ENCODE assay signal across 14 cellular contexts in genomic region chr11:26079966-26080365, GRCh38.
"Had no signal": no experiment of that assay in that cellular context is flagged by ENCODE, and none has a peak within 500 bp of the region (broad histone marks: within the 10 kb centered on the region; RNA-seq: fewer than 3 reads in every experiment).

No MANE protein-coding gene starts in this region.

- H3K4me3 Mint-ChIP-seq: endodermal cell; naive thymus-derived CD4-positive, alpha-beta T cell; stimulated activated naive B cell treated with anti-CD40 and anti-IgM and Interleukin-4, amounts not matched to agents 10 μg/mL and 1 μg/mL and 100 μg/mL, for 72 hours had no signal

- H3K4me1 ChIP-seq: ascending aorta, left ventricle myocardium inferior, parathyroid adenoma, tibial artery had no signal

- H3K27ac ChIP-seq: ascending aorta, left ventricle myocardium inferior, parathyroid adenoma, tibial artery had no signal

- H3K36me3 Mint-ChIP-seq: naive thymus-derived CD4-positive, alpha-beta T cell had no signal

- H3K36me3 ChIP-seq: ascending aorta, left ventricle myocardium inferior, tibial artery had no signal

- H3K4me1 Mint-ChIP-seq: naive thymus-derived CD4-positive, alpha-beta T cell; stimulated activated naive B cell treated with anti-CD40 and anti-IgM and Interleukin-4, amounts not matched to agents 10 μg/mL and 1 μg/mL and 100 μg/mL, for 72 hours had no signal

- DNase-seq: activated CD4-positive, CD25-positive, alpha-beta regulatory T cell treated with anti-CD3 and anti-CD28 coated beads, Interleukin-2, amount 50 U/mL, for 72 hours; activated naive CD4-positive, alpha-beta T cell; activated T-cell treated with anti-CD3 and anti-CD28 coated beads for 4 hours; erythroblast; left ventricle myocardium inferior; mucosa of descending colon; naive thymus-derived CD4-positive, alpha-beta T cell; stimulated activated CD4-positive, alpha-beta T cell treated with anti-CD3 and anti-CD28 coated beads, Interleukin-4, amount 100 ng/mL, for 1 hour; stimulated activated naive B cell treated with anti-CD40 and anti-IgM and Interleukin-4, amounts not matched to agents 10 μg/mL and 1 μg/mL and 100 μg/mL, for 72 hours; T1000; tibial artery had no signal

- H3K9me3 ChIP-seq: ascending aorta, left ventricle myocardium inferior, mucosa of descending colon, tibial artery had no signal

- H3K27me3 Mint-ChIP-seq: naive thymus-derived CD4-positive, alpha-beta T cell; stimulated activated naive B cell treated with anti-CD40 and anti-IgM and Interleukin-4, amounts not matched to agents 10 μg/mL and 1 μg/mL and 100 μg/mL, for 72 hours had no signal

- H3K27ac Mint-ChIP-seq: endodermal cell; naive thymus-derived CD4-positive, alpha-beta T cell; stimulated activated naive B cell treated with anti-CD40 and anti-IgM and Interleukin-4, amounts not matched to agents 10 μg/mL and 1 μg/mL and 100 μg/mL, for 72 hours had no signal

- H3K4me3 ChIP-seq: ascending aorta, left ventricle myocardium inferior, mucosa of descending colon, tibial artery had no signal

- ATAC-seq: mucosa of descending colon; naive thymus-derived CD4-positive, alpha-beta T cell; stimulated activated naive B cell treated with anti-CD40 and anti-IgM and Interleukin-4, amounts not matched to agents 10 μg/mL and 1 μg/mL and 100 μg/mL, for 72 hours had no signal

- H3K9me3 Mint-ChIP-seq: endodermal cell had no signal

- H3K27me3 ChIP-seq: ascending aorta, tibial artery had no signal
